ENCODE assay signal across 14 cellular contexts in genomic region chr4:56360071-56360470, GRCh38.
"Had no signal": no experiment of that assay in that cellular context is flagged by ENCODE, and none has a peak within 500 bp of the region (broad histone marks: within the 10 kb centered on the region; RNA-seq: fewer than 3 reads in every experiment).

No MANE protein-coding gene starts in this region.

- H3K27me3 ChIP-seq: cardiac muscle cell, suprapubic skin had no signal

- FAIRE-seq: astrocyte, colon, frontal cortex had no signal

- H3K4me3 ChIP-seq: cardiac muscle cell, smooth muscle cell, suprapubic skin had no signal

- H3K4me1 Mint-ChIP-seq: nephron had no signal

- H3K27ac ChIP-seq: cardiac muscle cell, suprapubic skin had no signal

- H3K27ac Mint-ChIP-seq: nephron; stimulated activated naive CD8-positive, alpha-beta T cell treated with anti-CD3 and anti-CD28 coated beads, Interleukin-15, Interleukin-2, amounts not matched to agents 100 ng/mL and 50 ng/mL, for 24 hours had no signal

- H3K27me3 Mint-ChIP-seq: progenitor cell of endocrine pancreas; stimulated activated naive CD8-positive, alpha-beta T cell treated with anti-CD3 and anti-CD28 coated beads, Interleukin-15, Interleukin-2, amounts not matched to agents 100 ng/mL and 50 ng/mL, for 24 hours had no signal

- H3K9me3 ChIP-seq: suprapubic skin had no signal

- H3K4me3 Mint-ChIP-seq: nephron; stimulated activated naive CD8-positive, alpha-beta T cell treated with anti-CD3 and anti-CD28 coated beads, Interleukin-15, Interleukin-2, amounts not matched to agents 100 ng/mL and 50 ng/mL, for 24 hours had no signal

- DNase-seq: activated naive CD4-positive, alpha-beta T cell treated with Interleukin-2 at 50 U/mL for 16 hours; head of caudate nucleus; occipital lobe; right cardiac atrium; trophoblast cell had no signal
